Comparison of ENCODE assay signal across 24 cellular contexts in genomic region chr16:11307639-11308492, GRCh38. TPM values are rescaled to one million over a fixed set of nuclear protein-coding genes. Genes with fewer than 3 reads are reported as not detected.
DNase-seq lines count a peak whose midpoint lies in the region; ATAC-seq and TF ChIP-seq lines count a peak whose summit lies in the region.
"Had no signal": no experiment of that assay in that cellular context is flagged by ENCODE, and none has a peak within 500 bp of the region (broad histone marks: within the 10 kb centered on the region; RNA-seq: fewer than 3 reads in every experiment).

No MANE protein-coding gene starts in this region.

- WGBS in right cardiac atrium: 90% methylated on average over 21 of the region's 21 CpGs
- 73 to 74% methylated on average over 12 to 21 of the region's 21 CpGs for WGBS in upper lobe of left lung, 2 donors

- no peak overlapping the region for H3K4me3 Mint-ChIP-seq in T-helper 17 cell
- peak overlapping the region; percentile 11 for H3K4me3 Mint-ChIP-seq in memory B cell
- no peak overlapping the region for H3K4me3 Mint-ChIP-seq in activated T-helper 1 cell treated with anti-CD3 and anti-CD28 coated beads, Interleukin-12 subunit alpha, Interleukin-12 subunit beta, Interleukin-2, Interleukin-4 antibody, amounts not matched to agents 30 ng/mL and 10 ng/mL and 1 ng/mL, durations not matched to agents 14 hours and 24 hours and 36 hours
- H3K4me3 Mint-ChIP-seq: activated naive CD8-positive, alpha-beta T cell treated with anti-CD3 and anti-CD28 coated beads, Interleukin-2, amount 50 U/mL, for 24 hours; CD4-positive, alpha-beta T cell; HFFc6; natural killer cell; T-helper 1 cell treated with Interleukin-12 subunit alpha and Interleukin-12 subunit beta and Interleukin-4 antibody, amounts not matched to agents 30 μg/mL and 1 μg/mL, for 36 hours had no signal

- no peaks in the 10 kb centered on the region for H3K36me3 ChIP-seq in upper lobe of left lung
- no peaks in the 10 kb centered on the region for H3K36me3 ChIP-seq in Peyer's patch
- H3K36me3 ChIP-seq: heart left ventricle had no signal

- peaks cover 14% of the 10 kb centered on the region for H3K4me1 Mint-ChIP-seq in T-helper 17 cell
- peaks cover 36% of the 10 kb centered on the region for H3K4me1 Mint-ChIP-seq in memory B cell
- peaks cover 43% of the 10 kb centered on the region for H3K4me1 Mint-ChIP-seq in activated T-helper 1 cell treated with anti-CD3 and anti-CD28 coated beads, Interleukin-12 subunit alpha, Interleukin-12 subunit beta, Interleukin-2, Interleukin-4 antibody, amounts not matched to agents 30 ng/mL and 10 ng/mL and 1 ng/mL, durations not matched to agents 14 hours and 24 hours and 36 hours (ENCODE audit: low read depth)

- no peak for TF ChIP-seq CTCF in upper lobe of left lung (IDR thresholded peaks at IDR 0.05)
- no peak for TF ChIP-seq CTCF in Peyer's patch (IDR thresholded peaks at IDR 0.05)
- no peak for TF ChIP-seq CTCF in foreskin keratinocyte (conservative IDR thresholded peaks at IDR 0.05)

- H3K9me3 ChIP-seq in right cardiac atrium (ENCODE audit: control insufficient read depth, low read length) (no peaks in the 10 kb centered on the region), T-helper 17 cell (ENCODE audit: control insufficient read depth, low read length, poor library complexity, severe bottlenecking) (no peaks in the 10 kb centered on the region), upper lobe of left lung (no peaks in the 10 kb centered on the region), Peyer's patch (no peaks in the 10 kb centered on the region)
- H3K9me3 ChIP-seq: psoas muscle had no signal

- TF ChIP-seq POLR2A in upper lobe of left lung (IDR thresholded peaks at IDR 0.05) (no peak), Peyer's patch (IDR thresholded peaks at IDR 0.05) (no peak)

- H3K27ac ChIP-seq in right cardiac atrium (ENCODE audit: low read length): no peak overlapping the region
- peak overlapping the region; percentile 78 to 93 (median 84) for H3K27ac ChIP-seq in upper lobe of left lung
- peak overlapping the region in 2 of 4 donors; percentile 46 to 83 for H3K27ac ChIP-seq in Peyer's patch
- H3K27ac ChIP-seq in foreskin keratinocyte: no peak overlapping the region
- H3K27ac ChIP-seq: coronary artery, heart left ventricle, psoas muscle had no signal

- no peaks in the 10 kb centered on the region for H3K27me3 Mint-ChIP-seq in T-helper 17 cell
- no peaks in the 10 kb centered on the region for H3K27me3 Mint-ChIP-seq in memory B cell
- peaks cover 4% of the 10 kb centered on the region for H3K27me3 Mint-ChIP-seq in activated T-helper 1 cell treated with anti-CD3 and anti-CD28 coated beads, Interleukin-12 subunit alpha, Interleukin-12 subunit beta, Interleukin-2, Interleukin-4 antibody, amounts not matched to agents 30 ng/mL and 10 ng/mL and 1 ng/mL, durations not matched to agents 14 hours and 24 hours and 36 hours (ENCODE audit: insufficient read depth)
- H3K27me3 Mint-ChIP-seq: activated naive CD8-positive, alpha-beta T cell treated with anti-CD3 and anti-CD28 coated beads, Interleukin-2, amount 50 U/mL, for 24 hours; CD4-positive, alpha-beta T cell had no signal

- intact Hi-C loops in left ventricle myocardium superior (cut with micrococcal nuclease): no loop called here
- intact Hi-C loops in right cardiac atrium (cut with DNase I): no loop called here
- intact Hi-C loops in activated T-helper 1 cell treated with anti-CD3 and anti-CD28 coated beads, Interleukin-12 subunit alpha, Interleukin-12 subunit beta, Interleukin-2, Interleukin-4 antibody, amounts not matched to agents 30 ng/mL and 10 ng/mL and 1 ng/mL, durations not matched to agents 14 hours and 24 hours and 36 hours (cut with micrococcal nuclease): no loop called here

- no peak overlapping the region for H3K4me3 ChIP-seq in right cardiac atrium (ENCODE audit: low read length)
- no peak overlapping the region for H3K4me3 ChIP-seq in upper lobe of left lung
- H3K4me3 ChIP-seq in Peyer's patch: no peak overlapping the region
- H3K4me3 ChIP-seq: coronary artery, heart left ventricle, psoas muscle had no signal

- peaks cover 2% of the 10 kb centered on the region for H3K9me3 Mint-ChIP-seq in memory B cell
- H3K9me3 Mint-ChIP-seq in activated T-helper 1 cell treated with anti-CD3 and anti-CD28 coated beads, Interleukin-12 subunit alpha, Interleukin-12 subunit beta, Interleukin-2, Interleukin-4 antibody, amounts not matched to agents 30 ng/mL and 10 ng/mL and 1 ng/mL, durations not matched to agents 14 hours and 24 hours and 36 hours: no peaks in the 10 kb centered on the region
- H3K9me3 Mint-ChIP-seq: activated naive CD8-positive, alpha-beta T cell treated with anti-CD3 and anti-CD28 coated beads, Interleukin-2, amount 50 U/mL, for 24 hours; CD4-positive, alpha-beta T cell; HFFc6; natural killer cell; T-helper 1 cell treated with Interleukin-12 subunit alpha and Interleukin-12 subunit beta and Interleukin-4 antibody, amounts not matched to agents 30 μg/mL and 1 μg/mL, for 36 hours had no signal

- H3K27me3 ChIP-seq in right cardiac atrium (ENCODE audit: control insufficient read depth, insufficient read depth): no peaks in the 10 kb centered on the region
- no peaks in the 10 kb centered on the region for H3K27me3 ChIP-seq in upper lobe of left lung
- no peaks in the 10 kb centered on the region for H3K27me3 ChIP-seq in Peyer's patch
- no peaks in the 10 kb centered on the region for H3K27me3 ChIP-seq in foreskin keratinocyte
- H3K27me3 ChIP-seq: heart left ventricle had no signal

- DNase-seq in left ventricle myocardium superior: no peak
- DNase-seq in right cardiac atrium: no peak
- no peak for DNase-seq in T-helper 17 cell
- no peak for DNase-seq in memory B cell (ENCODE audit: low spot score in 2 of 2)
- DNase-seq in upper lobe of left lung: peak; percentile 46 to 72
- DNase-seq in Peyer's patch: no peak
- DNase-seq in foreskin keratinocyte: no peak
- DNase-seq in activated T-helper 1 cell treated with anti-CD3 and anti-CD28 coated beads, Interleukin-12 subunit alpha, Interleukin-12 subunit beta, Interleukin-2, Interleukin-4 antibody, amounts not matched to agents 30 ng/mL and 10 ng/mL and 1 ng/mL, durations not matched to agents 14 hours and 24 hours and 36 hours (ENCODE audit: low spot score): no peak
- DNase-seq: ACHN; activated CD4-positive, CD25-positive, alpha-beta regulatory T cell; activated naive CD8-positive, alpha-beta T cell treated with anti-CD3 and anti-CD28 coated beads, Interleukin-2, amount 50 U/mL, for 24 hours; CD4-positive, alpha-beta T cell; heart left ventricle; HFFc6; mammary epithelial cell; natural killer cell; NCI-H1417 treated with DMSO at 0.1 percent for 48 hours; NCI-H69; psoas muscle; stimulated activated CD8-positive, alpha-beta memory T cell treated with anti-CD3 and anti-CD28 coated beads, Interleukin-4, amount 100 ng/mL, for 48 hours had no signal

- no peak for TF ChIP-seq EP300 in upper lobe of left lung (IDR thresholded peaks at IDR 0.05)

- H3K4me1 ChIP-seq in right cardiac atrium (ENCODE audit: control insufficient read depth, insufficient read depth, low read length) (no peaks in the 10 kb centered on the region), upper lobe of left lung (peaks cover 37 to 68% (median 44%) of the 10 kb centered on the region in 4 donors), Peyer's patch (peaks cover 2 to 27% (median 19%) of the 10 kb centered on the region in 4 donors), foreskin keratinocyte (peaks cover 7% of the 10 kb centered on the region)
- H3K4me1 ChIP-seq: psoas muscle had no signal

- H3K36me3 Mint-ChIP-seq in T-helper 17 cell (ENCODE audit: low read depth) (no peaks in the 10 kb centered on the region), memory B cell (peaks cover 2% of the 10 kb centered on the region)
- H3K36me3 Mint-ChIP-seq in activated T-helper 1 cell treated with anti-CD3 and anti-CD28 coated beads, Interleukin-12 subunit alpha, Interleukin-12 subunit beta, Interleukin-2, Interleukin-4 antibody, amounts not matched to agents 30 ng/mL and 10 ng/mL and 1 ng/mL, durations not matched to agents 14 hours and 24 hours and 36 hours (ENCODE audit: low read depth): no peaks in the 10 kb centered on the region
- H3K36me3 Mint-ChIP-seq: natural killer cell had no signal

- ATAC-seq in left ventricle myocardium superior: peak; percentile 66
- ATAC-seq in right cardiac atrium: no peak
- no peak for ATAC-seq in T-helper 17 cell
- no peak for ATAC-seq in memory B cell (ENCODE audit: low read depth)
- no peak for ATAC-seq in upper lobe of left lung (ENCODE audit: low FRiP score in 2 of 2)
- no peak for ATAC-seq in foreskin keratinocyte
- ATAC-seq: activated naive CD8-positive, alpha-beta T cell treated with anti-CD3 and anti-CD28 coated beads, Interleukin-2, amount 50 U/mL, for 24 hours; natural killer cell; psoas muscle had no signal

- H3K27ac Mint-ChIP-seq in T-helper 17 cell: peak overlapping the region; percentile 41
- peak overlapping the region; percentile 88 for H3K27ac Mint-ChIP-seq in memory B cell
- H3K27ac Mint-ChIP-seq in activated T-helper 1 cell treated with anti-CD3 and anti-CD28 coated beads, Interleukin-12 subunit alpha, Interleukin-12 subunit beta, Interleukin-2, Interleukin-4 antibody, amounts not matched to agents 30 ng/mL and 10 ng/mL and 1 ng/mL, durations not matched to agents 14 hours and 24 hours and 36 hours: no peak overlapping the region
- H3K27ac Mint-ChIP-seq: activated naive CD8-positive, alpha-beta T cell treated with anti-CD3 and anti-CD28 coated beads, Interleukin-2, amount 50 U/mL, for 24 hours; CD4-positive, alpha-beta T cell; HFFc6; natural killer cell had no signal

RNA-seq across cellular contexts. Expression of gene PRM1, which starts 26.7 kb away (rescaled TPM):
- not detected for total RNA-seq in left ventricle myocardium superior
- total RNA-seq in right cardiac atrium: not detected
- not detected for polyA plus RNA-seq in right cardiac atrium
- total RNA-seq in T-helper 17 cell: not detected
- total RNA-seq in upper lobe of left lung: not detected
- not detected for total RNA-seq in Peyer's patch
- total RNA-seq in foreskin keratinocyte: not detected in 2 replicates
- polyA plus RNA-seq in foreskin keratinocyte: not detected in 2 replicates
- not detected in 2 replicates for total RNA-seq in activated T-helper 1 cell treated with anti-CD3 and anti-CD28 coated beads, Interleukin-12 subunit alpha, Interleukin-12 subunit beta, Interleukin-2, Interleukin-4 antibody, amounts not matched to agents 30 ng/mL and 10 ng/mL and 1 ng/mL, durations not matched to agents 14 hours and 24 hours and 36 hours
- total RNA-seq: activated CD8-positive, alpha-beta memory T cell treated with anti-CD3 and anti-CD28 coated beads for 36 hours; CD4-positive, alpha-beta T cell; heart left ventricle; HFFc6; mammary epithelial cell; natural killer cell; psoas muscle; temporal lobe had no signal
- polyA plus RNA-seq: heart left ventricle, mammary epithelial cell, psoas muscle had no signal

RNA-seq across cellular contexts. Expression of gene PRM2, which starts 31.6 kb away (rescaled TPM):
- not detected for total RNA-seq in left ventricle myocardium superior
- total RNA-seq in right cardiac atrium: not detected
- polyA plus RNA-seq in right cardiac atrium: not detected
- total RNA-seq in T-helper 17 cell: not detected
- total RNA-seq in upper lobe of left lung: not detected
- not detected for total RNA-seq in Peyer's patch
- not detected in 2 replicates for total RNA-seq in foreskin keratinocyte
- not detected in 2 replicates for polyA plus RNA-seq in foreskin keratinocyte
- not detected in 2 replicates for total RNA-seq in activated T-helper 1 cell treated with anti-CD3 and anti-CD28 coated beads, Interleukin-12 subunit alpha, Interleukin-12 subunit beta, Interleukin-2, Interleukin-4 antibody, amounts not matched to agents 30 ng/mL and 10 ng/mL and 1 ng/mL, durations not matched to agents 14 hours and 24 hours and 36 hours
- total RNA-seq: activated CD8-positive, alpha-beta memory T cell treated with anti-CD3 and anti-CD28 coated beads for 36 hours; CD4-positive, alpha-beta T cell; heart left ventricle; HFFc6; mammary epithelial cell; natural killer cell; psoas muscle; temporal lobe had no signal
- polyA plus RNA-seq: heart left ventricle, mammary epithelial cell, psoas muscle had no signal

RNA-seq across cellular contexts. Expression of gene PRM3, which starts 34.4 kb away (rescaled TPM):
- not detected for total RNA-seq in left ventricle myocardium superior
- total RNA-seq in right cardiac atrium: not detected
- not detected for polyA plus RNA-seq in right cardiac atrium
- not detected for total RNA-seq in T-helper 17 cell
- not detected for total RNA-seq in upper lobe of left lung
- not detected for total RNA-seq in Peyer's patch
- not detected in 2 replicates for total RNA-seq in foreskin keratinocyte
- not detected in 2 replicates for polyA plus RNA-seq in foreskin keratinocyte
- total RNA-seq in activated T-helper 1 cell treated with anti-CD3 and anti-CD28 coated beads, Interleukin-12 subunit alpha, Interleukin-12 subunit beta, Interleukin-2, Interleukin-4 antibody, amounts not matched to agents 30 ng/mL and 10 ng/mL and 1 ng/mL, durations not matched to agents 14 hours and 24 hours and 36 hours: not detected in 2 replicates
- total RNA-seq: activated CD8-positive, alpha-beta memory T cell treated with anti-CD3 and anti-CD28 coated beads for 36 hours; CD4-positive, alpha-beta T cell; heart left ventricle; HFFc6; mammary epithelial cell; natural killer cell; psoas muscle; temporal lobe had no signal
- polyA plus RNA-seq: heart left ventricle, mammary epithelial cell, psoas muscle had no signal

RNA-seq across cellular contexts. Expression of gene RMI2, which starts 37.4 kb away (rescaled TPM):
- 0.45 TPM for total RNA-seq in left ventricle myocardium superior
- under 1 TPM in 3 of 4 donors, not detected in 1; 0.40 to 0.97 (median 0.67) TPM for total RNA-seq in right cardiac atrium
- 0.20 TPM for polyA plus RNA-seq in right cardiac atrium
- total RNA-seq in T-helper 17 cell: 1 to 10 TPM; 1.4 to 2.1 TPM
- total RNA-seq in upper lobe of left lung: 1 to 10 TPM; 2.6 to 6.3 (median 2.7) TPM
- total RNA-seq in Peyer's patch: 1 to 10 TPM; 2.3 to 6.6 (median 3.5) TPM
- total RNA-seq in foreskin keratinocyte: 20.9 and 23.1 TPM in 2 replicates
- polyA plus RNA-seq in foreskin keratinocyte: 25.0 and 29.0 TPM in 2 replicates
- total RNA-seq in activated T-helper 1 cell treated with anti-CD3 and anti-CD28 coated beads, Interleukin-12 subunit alpha, Interleukin-12 subunit beta, Interleukin-2, Interleukin-4 antibody, amounts not matched to agents 30 ng/mL and 10 ng/mL and 1 ng/mL, durations not matched to agents 14 hours and 24 hours and 36 hours: 49.8 and 55.7 TPM in 2 replicates

RNA-seq across cellular contexts. Expression of gene TNP2, which starts 38.7 kb away (rescaled TPM):
- total RNA-seq in left ventricle myocardium superior (not detected), right cardiac atrium (not detected), T-helper 17 cell (not detected), upper lobe of left lung (not detected), Peyer's patch (not detected), foreskin keratinocyte (not detected in 2 replicates)
- polyA plus RNA-seq in right cardiac atrium (not detected), foreskin keratinocyte (not detected in 2 replicates)
- total RNA-seq in activated T-helper 1 cell treated with anti-CD3 and anti-CD28 coated beads, Interleukin-12 subunit alpha, Interleukin-12 subunit beta, Interleukin-2, Interleukin-4 antibody, amounts not matched to agents 30 ng/mL and 10 ng/mL and 1 ng/mL, durations not matched to agents 14 hours and 24 hours and 36 hours: not detected in 2 replicates
- total RNA-seq: activated CD8-positive, alpha-beta memory T cell treated with anti-CD3 and anti-CD28 coated beads for 36 hours; CD4-positive, alpha-beta T cell; heart left ventricle; HFFc6; mammary epithelial cell; natural killer cell; psoas muscle; temporal lobe had no signal
- polyA plus RNA-seq: heart left ventricle, mammary epithelial cell, psoas muscle had no signal

Comparison
In these comparisons a context has a peak if more than half of its experiments do, and no peak if none do; other contexts are left out.
1. DNase-seq: peak in upper lobe of left lung (2 of 2); none in left ventricle myocardium superior (single experiment), right cardiac atrium (0 of 3), T-helper 17 cell (0 of 3), memory B cell (0 of 2), Peyer's patch (0 of 3), foreskin keratinocyte (0 of 2) and activated T-helper 1 cell treated with anti-CD3 and anti-CD28 coated beads, Interleukin-12 subunit alpha, Interleukin-12 subunit beta, Interleukin-2, Interleukin-4 antibody, amounts not matched to agents 30 ng/mL and 10 ng/mL and 1 ng/mL, durations not matched to agents 14 hours and 24 hours and 36 hours (single experiment).
2. H3K27ac ChIP-seq: peak in upper lobe of left lung (4 of 4); none in right cardiac atrium (single experiment) and foreskin keratinocyte (single experiment).